In the genomic region with DNA sequence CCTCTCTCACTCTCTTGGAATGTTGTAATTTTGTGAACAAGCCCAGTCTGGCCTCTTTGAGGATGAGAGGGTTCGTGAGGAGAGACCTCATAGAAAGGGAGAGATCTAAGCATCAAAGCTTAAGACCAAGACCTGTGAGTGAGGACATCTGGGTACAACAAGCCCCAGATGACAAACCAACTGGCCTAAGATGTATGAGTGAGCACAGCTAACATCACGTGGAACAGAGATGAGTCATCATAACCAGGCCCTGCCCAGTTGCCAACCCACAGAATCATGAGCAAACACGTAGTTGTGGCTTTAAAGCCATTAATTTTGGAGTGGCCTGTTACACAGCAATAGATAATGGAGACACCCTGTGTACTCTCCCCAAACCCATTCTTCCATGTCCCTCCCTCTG, we compare ENCODE assay signal across 1 cellular context.
A peak's percentile ranks its signal among the peaks of the same experiment; 100 is the strongest.
TF ChIP-seq lines count a peak whose summit lies in the region.

No MANE protein-coding gene starts in this region.

TF ChIP-seq in K562, 482 proteins besides CTCF, POLR2A, EP300 and RAD21 (continued from another document and continues in another):
- TF ChIP-seq, protein P1, sequence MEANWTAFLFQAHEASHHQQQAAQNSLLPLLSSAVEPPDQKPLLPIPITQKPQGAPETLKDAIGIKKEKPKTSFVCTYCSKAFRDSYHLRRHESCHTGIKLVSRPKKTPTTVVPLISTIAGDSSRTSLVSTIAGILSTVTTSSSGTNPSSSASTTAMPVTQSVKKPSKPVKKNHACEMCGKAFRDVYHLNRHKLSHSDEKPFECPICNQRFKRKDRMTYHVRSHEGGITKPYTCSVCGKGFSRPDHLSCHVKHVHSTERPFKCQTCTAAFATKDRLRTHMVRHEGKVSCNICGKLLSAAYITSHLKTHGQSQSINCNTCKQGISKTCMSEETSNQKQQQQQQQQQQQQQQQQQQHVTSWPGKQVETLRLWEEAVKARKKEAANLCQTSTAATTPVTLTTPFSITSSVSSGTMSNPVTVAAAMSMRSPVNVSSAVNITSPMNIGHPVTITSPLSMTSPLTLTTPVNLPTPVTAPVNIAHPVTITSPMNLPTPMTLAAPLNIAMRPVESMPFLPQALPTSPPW (CRISPR knock-in tag; IDR thresholded peaks at IDR 0.05), result peak; percentile 27; the same call in 1 of the 2 replicates
- TF ChIP-seq ZKSCAN1 (IDR thresholded peaks at IDR 0.05; ENCODE audit: low read depth, low read length) (peak; percentile 55; the same call in 1 of the 2 replicates), NR1H2 (CRISPR knock-in tag; IDR thresholded peaks at IDR 0.05) (no peak), ZNF316 (IDR thresholded peaks at IDR 0.05) (peak; percentile 55), HOXB6 (CRISPR knock-in tag; IDR thresholded peaks at IDR 0.05; ENCODE audit: borderline replicate concordance) (no peak), NFRKB (IDR thresholded peaks at IDR 0.05; ENCODE audit: low read depth) (no peak), ARID2 (IDR thresholded peaks at IDR 0.05) (no peak), PHF20 (IDR thresholded peaks at IDR 0.05; ENCODE audit: partially characterized antibody) (no peak), MAFF (IDR thresholded peaks at IDR 0.05; ENCODE audit: low read length) (0 out of 2 replicates have a peak, but pooled peaks have one; percentile 20), CAMTA2 (CRISPR knock-in tag; conservative IDR thresholded peaks at IDR 0.05) (no peak), ZFPM2 (CRISPR knock-in tag; IDR thresholded peaks at IDR 0.05) (no peak), TEAD1 (CRISPR knock-in tag; IDR thresholded peaks at IDR 0.05) (0 out of 4 replicates have a peak, but pooled peaks of 1 of the 2 experiments have one; percentile 19), TCF7L2 (IDR thresholded peaks at IDR 0.05; ENCODE audit: low read depth, low read length) (no peak), MBD2 (IDR thresholded peaks at IDR 0.05; ENCODE audit: borderline replicate concordance, low read depth) (no peak), KDM1A (IDR thresholded peaks at IDR 0.05) (no peak), BRCA1 (IDR thresholded peaks at IDR 0.05) (no peak), BRCA1 (CRISPR knock-in tag; IDR thresholded peaks at IDR 0.05) (no peak), HNRNPLL (IDR thresholded peaks at IDR 0.05; ENCODE audit: low read depth, low read length, poor library complexity, severe bottlenecking) (no peak), ZNF707 (CRISPR knock-in tag; conservative IDR thresholded peaks at IDR 0.05) (no peak), KDM2B (CRISPR knock-in tag; IDR thresholded peaks at IDR 0.05) (no peak), ZNF589 (CRISPR knock-in tag; IDR thresholded peaks at IDR 0.05; ENCODE audit: low read depth) (no peak), DIDO1 (tag; IDR thresholded peaks at IDR 0.05; ENCODE audit: low read depth) (no peak), IFI16 (CRISPR knock-in tag; IDR thresholded peaks at IDR 0.05) (no peak), SP1 (CRISPR knock-in tag; IDR thresholded peaks at IDR 0.05) (no peak), MAFG (tag; conservative IDR thresholded peaks at IDR 0.05) (0 out of 2 replicates have a peak, but pooled peaks have one; percentile 18), TAF7 (tag; IDR thresholded peaks at IDR 0.05) (no peak), MTA1 (IDR thresholded peaks at IDR 0.05; ENCODE audit: borderline replicate concordance) (no peak), TSC22D4 (tag; IDR thresholded peaks at IDR 0.05) (no peak)
- TF ChIP-seq, protein P2, sequence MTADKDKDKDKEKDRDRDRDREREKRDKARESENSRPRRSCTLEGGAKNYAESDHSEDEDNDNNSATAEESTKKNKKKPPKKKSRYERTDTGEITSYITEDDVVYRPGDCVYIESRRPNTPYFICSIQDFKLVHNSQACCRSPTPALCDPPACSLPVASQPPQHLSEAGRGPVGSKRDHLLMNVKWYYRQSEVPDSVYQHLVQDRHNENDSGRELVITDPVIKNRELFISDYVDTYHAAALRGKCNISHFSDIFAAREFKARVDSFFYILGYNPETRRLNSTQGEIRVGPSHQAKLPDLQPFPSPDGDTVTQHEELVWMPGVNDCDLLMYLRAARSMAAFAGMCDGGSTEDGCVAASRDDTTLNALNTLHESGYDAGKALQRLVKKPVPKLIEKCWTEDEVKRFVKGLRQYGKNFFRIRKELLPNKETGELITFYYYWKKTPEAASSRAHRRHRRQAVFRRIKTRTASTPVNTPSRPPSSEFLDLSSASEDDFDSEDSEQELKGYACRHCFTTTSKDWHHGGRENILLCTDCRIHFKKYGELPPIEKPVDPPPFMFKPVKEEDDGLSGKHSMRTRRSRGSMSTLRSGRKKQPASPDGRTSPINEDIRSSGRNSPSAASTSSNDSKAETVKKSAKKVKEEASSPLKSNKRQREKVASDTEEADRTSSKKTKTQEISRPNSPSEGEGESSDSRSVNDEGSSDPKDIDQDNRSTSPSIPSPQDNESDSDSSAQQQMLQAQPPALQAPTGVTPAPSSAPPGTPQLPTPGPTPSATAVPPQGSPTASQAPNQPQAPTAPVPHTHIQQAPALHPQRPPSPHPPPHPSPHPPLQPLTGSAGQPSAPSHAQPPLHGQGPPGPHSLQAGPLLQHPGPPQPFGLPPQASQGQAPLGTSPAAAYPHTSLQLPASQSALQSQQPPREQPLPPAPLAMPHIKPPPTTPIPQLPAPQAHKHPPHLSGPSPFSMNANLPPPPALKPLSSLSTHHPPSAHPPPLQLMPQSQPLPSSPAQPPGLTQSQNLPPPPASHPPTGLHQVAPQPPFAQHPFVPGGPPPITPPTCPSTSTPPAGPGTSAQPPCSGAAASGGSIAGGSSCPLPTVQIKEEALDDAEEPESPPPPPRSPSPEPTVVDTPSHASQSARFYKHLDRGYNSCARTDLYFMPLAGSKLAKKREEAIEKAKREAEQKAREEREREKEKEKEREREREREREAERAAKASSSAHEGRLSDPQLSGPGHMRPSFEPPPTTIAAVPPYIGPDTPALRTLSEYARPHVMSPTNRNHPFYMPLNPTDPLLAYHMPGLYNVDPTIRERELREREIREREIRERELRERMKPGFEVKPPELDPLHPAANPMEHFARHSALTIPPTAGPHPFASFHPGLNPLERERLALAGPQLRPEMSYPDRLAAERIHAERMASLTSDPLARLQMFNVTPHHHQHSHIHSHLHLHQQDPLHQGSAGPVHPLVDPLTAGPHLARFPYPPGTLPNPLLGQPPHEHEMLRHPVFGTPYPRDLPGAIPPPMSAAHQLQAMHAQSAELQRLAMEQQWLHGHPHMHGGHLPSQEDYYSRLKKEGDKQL (CRISPR knock-in tag; IDR thresholded peaks at IDR 0.05; ENCODE audit: borderline replicate concordance), result no peak
- TF ChIP-seq, protein P3, sequence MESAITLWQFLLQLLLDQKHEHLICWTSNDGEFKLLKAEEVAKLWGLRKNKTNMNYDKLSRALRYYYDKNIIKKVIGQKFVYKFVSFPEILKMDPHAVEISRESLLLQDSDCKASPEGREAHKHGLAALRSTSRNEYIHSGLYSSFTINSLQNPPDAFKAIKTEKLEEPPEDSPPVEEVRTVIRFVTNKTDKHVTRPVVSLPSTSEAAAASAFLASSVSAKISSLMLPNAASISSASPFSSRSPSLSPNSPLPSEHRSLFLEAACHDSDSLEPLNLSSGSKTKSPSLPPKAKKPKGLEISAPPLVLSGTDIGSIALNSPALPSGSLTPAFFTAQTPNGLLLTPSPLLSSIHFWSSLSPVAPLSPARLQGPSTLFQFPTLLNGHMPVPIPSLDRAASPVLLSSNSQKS (CRISPR knock-in tag; IDR thresholded peaks at IDR 0.05), result no peak
- TF ChIP-seq, protein P4, sequence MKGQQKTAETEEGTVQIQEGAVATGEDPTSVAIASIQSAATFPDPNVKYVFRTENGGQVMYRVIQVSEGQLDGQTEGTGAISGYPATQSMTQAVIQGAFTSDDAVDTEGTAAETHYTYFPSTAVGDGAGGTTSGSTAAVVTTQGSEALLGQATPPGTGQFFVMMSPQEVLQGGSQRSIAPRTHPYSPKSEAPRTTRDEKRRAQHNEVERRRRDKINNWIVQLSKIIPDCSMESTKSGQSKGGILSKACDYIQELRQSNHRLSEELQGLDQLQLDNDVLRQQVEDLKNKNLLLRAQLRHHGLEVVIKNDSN (CRISPR knock-in tag; IDR thresholded peaks at IDR 0.05), result no peak
- TF ChIP-seq, protein P5, sequence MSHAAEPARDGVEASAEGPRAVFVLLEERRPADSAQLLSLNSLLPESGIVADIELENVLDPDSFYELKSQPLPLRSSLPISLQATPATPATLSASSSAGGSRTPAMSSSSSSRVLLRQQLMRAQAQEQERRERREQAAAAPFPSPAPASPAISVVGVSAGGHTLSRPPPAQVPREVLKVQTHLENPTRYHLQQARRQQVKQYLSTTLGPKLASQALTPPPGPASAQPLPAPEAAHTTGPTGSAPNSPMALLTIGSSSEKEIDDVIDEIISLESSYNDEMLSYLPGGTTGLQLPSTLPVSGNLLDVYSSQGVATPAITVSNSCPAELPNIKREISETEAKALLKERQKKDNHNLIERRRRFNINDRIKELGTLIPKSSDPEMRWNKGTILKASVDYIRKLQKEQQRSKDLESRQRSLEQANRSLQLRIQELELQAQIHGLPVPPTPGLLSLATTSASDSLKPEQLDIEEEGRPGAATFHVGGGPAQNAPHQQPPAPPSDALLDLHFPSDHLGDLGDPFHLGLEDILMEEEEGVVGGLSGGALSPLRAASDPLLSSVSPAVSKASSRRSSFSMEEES (CRISPR knock-in tag; IDR thresholded peaks at IDR 0.05), result no peak
- TF ChIP-seq, protein P6, sequence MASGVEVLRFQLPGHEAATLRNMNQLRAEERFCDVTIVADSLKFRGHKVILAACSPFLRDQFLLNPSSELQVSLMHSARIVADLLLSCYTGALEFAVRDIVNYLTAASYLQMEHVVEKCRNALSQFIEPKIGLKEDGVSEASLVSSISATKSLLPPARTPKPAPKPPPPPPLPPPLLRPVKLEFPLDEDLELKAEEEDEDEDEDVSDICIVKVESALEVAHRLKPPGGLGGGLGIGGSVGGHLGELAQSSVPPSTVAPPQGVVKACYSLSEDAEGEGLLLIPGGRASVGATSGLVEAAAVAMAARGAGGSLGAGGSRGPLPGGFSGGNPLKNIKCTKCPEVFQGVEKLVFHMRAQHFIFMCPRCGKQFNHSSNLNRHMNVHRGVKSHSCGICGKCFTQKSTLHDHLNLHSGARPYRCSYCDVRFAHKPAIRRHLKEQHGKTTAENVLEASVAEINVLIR (CRISPR knock-in tag; IDR thresholded peaks at IDR 0.05), result no peak
- TF ChIP-seq, protein P7, sequence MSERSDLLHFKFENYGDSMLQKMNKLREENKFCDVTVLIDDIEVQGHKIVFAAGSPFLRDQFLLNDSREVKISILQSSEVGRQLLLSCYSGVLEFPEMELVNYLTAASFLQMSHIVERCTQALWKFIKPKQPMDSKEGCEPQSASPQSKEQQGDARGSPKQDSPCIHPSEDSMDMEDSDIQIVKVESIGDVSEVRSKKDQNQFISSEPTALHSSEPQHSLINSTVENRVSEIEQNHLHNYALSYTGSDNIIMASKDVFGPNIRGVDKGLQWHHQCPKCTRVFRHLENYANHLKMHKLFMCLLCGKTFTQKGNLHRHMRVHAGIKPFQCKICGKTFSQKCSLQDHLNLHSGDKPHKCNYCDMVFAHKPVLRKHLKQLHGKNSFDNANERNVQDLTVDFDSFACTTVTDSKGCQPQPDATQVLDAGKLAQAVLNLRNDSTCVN (CRISPR knock-in tag; IDR thresholded peaks at IDR 0.05), result no peak
- TF ChIP-seq, protein P8, sequence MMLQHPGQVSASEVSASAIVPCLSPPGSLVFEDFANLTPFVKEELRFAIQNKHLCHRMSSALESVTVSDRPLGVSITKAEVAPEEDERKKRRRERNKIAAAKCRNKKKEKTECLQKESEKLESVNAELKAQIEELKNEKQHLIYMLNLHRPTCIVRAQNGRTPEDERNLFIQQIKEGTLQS (IDR thresholded peaks at IDR 0.05), result peak; percentile 87
- TF ChIP-seq, protein P8 (CRISPR knock-in tag; conservative IDR thresholded peaks at IDR 0.05), result no peak
- TF ChIP-seq, protein P9, sequence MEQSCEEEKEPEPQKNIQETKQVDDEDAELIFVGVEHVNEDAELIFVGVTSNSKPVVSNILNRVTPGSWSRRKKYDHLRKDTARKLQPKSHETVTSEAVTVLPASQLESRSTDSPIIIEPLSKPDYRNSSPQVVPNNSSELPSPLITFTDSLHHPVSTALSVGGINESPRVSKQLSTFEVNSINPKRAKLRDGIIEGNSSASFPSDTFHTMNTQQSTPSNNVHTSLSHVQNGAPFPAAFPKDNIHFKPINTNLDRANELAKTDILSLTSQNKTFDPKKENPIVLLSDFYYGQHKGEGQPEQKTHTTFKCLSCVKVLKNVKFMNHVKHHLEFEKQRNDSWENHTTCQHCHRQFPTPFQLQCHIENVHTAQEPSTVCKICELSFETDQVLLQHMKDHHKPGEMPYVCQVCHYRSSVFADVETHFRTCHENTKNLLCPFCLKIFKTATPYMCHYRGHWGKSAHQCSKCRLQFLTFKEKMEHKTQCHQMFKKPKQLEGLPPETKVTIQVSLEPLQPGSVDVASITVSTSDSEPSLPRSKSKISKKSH (CRISPR knock-in tag; IDR thresholded peaks at IDR 0.05), result no peak
- TF ChIP-seq, protein P10, sequence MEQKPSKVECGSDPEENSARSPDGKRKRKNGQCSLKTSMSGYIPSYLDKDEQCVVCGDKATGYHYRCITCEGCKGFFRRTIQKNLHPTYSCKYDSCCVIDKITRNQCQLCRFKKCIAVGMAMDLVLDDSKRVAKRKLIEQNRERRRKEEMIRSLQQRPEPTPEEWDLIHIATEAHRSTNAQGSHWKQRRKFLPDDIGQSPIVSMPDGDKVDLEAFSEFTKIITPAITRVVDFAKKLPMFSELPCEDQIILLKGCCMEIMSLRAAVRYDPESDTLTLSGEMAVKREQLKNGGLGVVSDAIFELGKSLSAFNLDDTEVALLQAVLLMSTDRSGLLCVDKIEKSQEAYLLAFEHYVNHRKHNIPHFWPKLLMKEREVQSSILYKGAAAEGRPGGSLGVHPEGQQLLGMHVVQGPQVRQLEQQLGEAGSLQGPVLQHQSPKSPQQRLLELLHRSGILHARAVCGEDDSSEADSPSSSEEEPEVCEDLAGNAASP (IDR thresholded peaks at IDR 0.05), result no peak
